In genomic region chr7:100705341-100705752, GRCh38 we compare ENCODE assay signal across 8 cellular contexts. TPM values are rescaled to one million over a fixed set of nuclear protein-coding genes. Genes with fewer than 3 reads are reported as not detected.
A peak's percentile ranks its signal among the peaks of the same experiment; 100 is the strongest.
DNase-seq lines count a peak whose midpoint lies in the region; ATAC-seq, FAIRE-seq and TF ChIP-seq lines count a peak whose summit lies in the region.

No MANE protein-coding gene starts in this region.

- H3K36me3 ChIP-seq in BLaER1 treated with 17β-estradiol and CSF1 and Interleukin-3, amounts not matched to agents 10 nM and 100 nM: peaks cover 0 to 27% (median 23%) of the 10 kb centered on the region in 11 experiments; a peak in 13 of 22 replicates
- H3K36me3 ChIP-seq in H1 (ENCODE audit: control insufficient read depth in 2 of 4, insufficient read depth in 4 of 4, low read length in 3 of 4): peaks cover 0 to 6% (median 4%) of the 10 kb centered on the region in 4 experiments; a peak in 5 of 8 replicates
- peaks cover 3% of the 10 kb centered on the region for H3K36me3 ChIP-seq in mesendoderm (ENCODE audit: control insufficient read depth, insufficient read depth, low read length)

- FAIRE-seq in H1 (lab: Jason Lieb, UNC): no peak

- H4K20me1 ChIP-seq in BLaER1 treated with 17β-estradiol and CSF1 and Interleukin-3, amounts not matched to agents 10 nM and 100 nM: peaks cover 0 to 19% (median 14%) of the 10 kb centered on the region in 11 experiments; a peak in 13 of 22 replicates
- peaks cover 2% of the 10 kb centered on the region in 2 experiments for H4K20me1 ChIP-seq in H1 (replicated peaks in 1 of 2; ENCODE audit: control insufficient read depth in 1 of 2, insufficient read depth in 2 of 2, low read length in 2 of 2)

- peak overlapping the region; percentile 54 for H2BK5ac ChIP-seq in H1 (ENCODE audit: low read depth, low read length)
- peak overlapping the region; percentile 78 for H2BK5ac ChIP-seq in mesendoderm (ENCODE audit: low read length)

- no peak overlapping the region for H2BK20ac ChIP-seq in H1 (ENCODE audit: low read length)

- peaks cover 31 to 46% (median 39%) of the 10 kb centered on the region in 10 experiments for H3K4me1 ChIP-seq in BLaER1 treated with 17β-estradiol and CSF1 and Interleukin-3, amounts not matched to agents 10 nM and 100 nM
- H3K4me1 ChIP-seq in H1 (replicated peaks in 1 of 4; ENCODE audit: control insufficient read depth in 3 of 4, insufficient read depth in 4 of 4, low read length in 3 of 4) (peaks cover 0 to 11% (median 2%) of the 10 kb centered on the region in 4 experiments; a peak in 3 of 7 replicates), mesendoderm (ENCODE audit: control insufficient read depth, low read depth, low read length) (peaks cover 4% of the 10 kb centered on the region)

- H3K23me2 ChIP-seq in H1 (ENCODE audit: low read depth, low read length): peaks cover 7% of the 10 kb centered on the region; the same call in 1 of the 2 replicates

- CTCF ChIA-PET in H1 (lab: Charles Lee; ENCODE audit: partially characterized antibody): interaction anchor here (0.6 to 16.9 kb wide), 46 partner anchors 16 to 1490 kb away, joined by 3 to 254 read pairs (median 4); partner anchors contain the start of genes EPO, GIGYF1, SLC12A9 and UFSP1

- no peak overlapping the region for H3K23ac ChIP-seq in H1 (ENCODE audit: insufficient read length)
- peak overlapping the region; percentile 67 for H3K23ac ChIP-seq in mesendoderm (ENCODE audit: low read length)

- no peak overlapping the region for H2AFZ ChIP-seq in H1 (ENCODE audit: low read length)

- ATAC-seq in GM19035 (IDR thresholded peaks at IDR 0.05; ENCODE audit: unreplicated experiment) (peak; percentile 54), HG03342 (IDR thresholded peaks at IDR 0.05; ENCODE audit: unreplicated experiment) (peak; percentile 62)

- H3K79me2 ChIP-seq in H1 (ENCODE audit: control insufficient read depth in 1 of 2, insufficient read depth in 2 of 2, low read length in 2 of 2): peaks cover 0 to 16% of the 10 kb centered on the region in 2 experiments; a peak in 3 of 4 replicates
- peaks cover 18% of the 10 kb centered on the region for H3K79me2 ChIP-seq in mesendoderm (ENCODE audit: control insufficient read depth, insufficient read depth, low read length)

- POLR2A ChIA-PET in H1 (lab: Charles Lee; ENCODE audit: partially characterized antibody): interaction anchor here (0.6 to 4.0 kb wide), 32 partner anchors 9 to 276 kb away, joined by 3 to 58 read pairs (median 4); partner anchors contain the start of genes EPHB4, EPO, FBXO24 and GIGYF1

- H3K56ac ChIP-seq in H1 (replicated peaks; ENCODE audit: insufficient read length, low read depth, low read length): peak overlapping the region; percentile 17
- H3K56ac ChIP-seq in mesendoderm (ENCODE audit: low read length): peak overlapping the region; percentile 98

- TF ChIP-seq POLR2A in H1 (IDR thresholded peaks at IDR 0.05; ENCODE audit: control extremely low read depth in 1 of 2, low read depth in 2 of 2, low read length in 2 of 2): no peak; a peak in 1 of 3 replicates

- H4K5ac ChIP-seq in H1 (ENCODE audit: insufficient read length, low read depth, low read length) (peak overlapping the region; percentile 78), mesendoderm (ENCODE audit: low read length) (no peak overlapping the region)

- WGBS in H1 (ENCODE audit: extremely low coverage in 1 of 2, insufficient coverage in 1 of 2, insufficient read length in 1 of 2, insufficient replicate concordance in 2 of 2, low coverage in 1 of 2, low lambda C conversion rate in 2 of 2, missing lambda C conversion rate in 1 of 2), 2 experiments: 1% methylated on average over 20 of the region's 25 CpGs; no CpG with 5 or more reads in 1 of the 2 experiments
- WGBS in mesendoderm (ENCODE audit: extremely low coverage, insufficient coverage, low lambda C conversion rate): no CpG with 5 or more reads among the region's 25 CpGs

- peak overlapping the region; percentile 67 for H4K91ac ChIP-seq in H1 (replicated peaks; ENCODE audit: insufficient read length, low read length)

- H3K4ac ChIP-seq in H1 (replicated peaks; ENCODE audit: insufficient read length, low read depth, low read length) (no peak overlapping the region), mesendoderm (ENCODE audit: low read depth, low read length) (peak overlapping the region; percentile 76)

- H3K79me1 ChIP-seq in H1 (ENCODE audit: low read depth, low read length) (peaks cover 3% of the 10 kb centered on the region), mesendoderm (ENCODE audit: low read length) (peaks cover 5% of the 10 kb centered on the region)

- H3K27ac ChIP-seq in BLaER1 treated with 17β-estradiol and CSF1 and Interleukin-3, amounts not matched to agents 10 nM and 100 nM: peak overlapping the region; percentile 81 to 95 (median 93)
- H3K27ac ChIP-seq in H1 (ENCODE audit: low read depth, low read length): peak overlapping the region; percentile 86
- H3K27ac ChIP-seq in mesendoderm (ENCODE audit: low read depth, low read length): peak overlapping the region; percentile 62

- peak; percentile 68 to 81 for TF ChIP-seq RAD21 in H1 (IDR thresholded peaks at IDR 0.05 in 1 of 2, conservative IDR thresholded peaks at IDR 0.05 in 1 of 2; ENCODE audit: low read depth in 2 of 2, low read length in 2 of 2)

- H2BK12ac ChIP-seq in H1 (ENCODE audit: low read depth, low read length): 0 out of 2 replicates have a peak overlapping the region, but pooled peaks have one; percentile 23

- H2AK5ac ChIP-seq in H1 (ENCODE audit: low read depth, low read length) (no peak overlapping the region), mesendoderm (ENCODE audit: low read length) (no peak overlapping the region)

- H2BK120ac ChIP-seq in H1 (replicated peaks; ENCODE audit: low read depth, low read length): no peak overlapping the region
- no peak overlapping the region for H2BK120ac ChIP-seq in mesendoderm (ENCODE audit: low read depth, low read length)

- H2BK15ac ChIP-seq in H1 (ENCODE audit: low read length) (no peak overlapping the region), mesendoderm (replicated peaks; ENCODE audit: low read depth) (no peak overlapping the region)

- H4K8ac ChIP-seq in H1 (ENCODE audit: extremely low read depth, insufficient read depth, low read length) (peak overlapping the region; percentile 95), mesendoderm (ENCODE audit: low read depth, low read length) (no peak overlapping the region)

- DNase-seq in NCI-H748 treated with DMSO at 0.1 percent for 48 hours (lab: John Stamatoyannopoulos, UW): peak; percentile 46
- DNase-seq in activated CD8-positive, alpha-beta memory T cell treated with anti-CD3 and anti-CD28 coated beads for 4 hours (ENCODE audit: low read depth in 2 of 2): peak; percentile 58 to 61
- peak; percentile 46 to 98 for DNase-seq in H1 (ENCODE audit: low read depth in 1 of 2, low spot score in 2 of 2)
- DNase-seq in mesendoderm: peak; percentile 76
- DNase-seq in stimulated activated CD8-positive, alpha-beta memory T cell treated with anti-CD3 and anti-CD28 coated beads, Interleukin-15, amount 100 ng/mL, for 4 hours (ENCODE audit: low read depth in 2 of 2): peak; percentile 54 to 57

- H3K14ac ChIP-seq in H1 (ENCODE audit: insufficient read length): no peak overlapping the region

- peak; percentile 90 to 94 (median 91) for TF ChIP-seq CTCF in H1 (IDR thresholded peaks at IDR 0.05; ENCODE audit: control extremely low read depth in 1 of 3, insufficient read depth in 1 of 3, low read depth in 1 of 3, low read length in 3 of 3)

- peak overlapping the region; percentile 92 to 99 (median 97) for H3K9ac ChIP-seq in BLaER1 treated with 17β-estradiol and CSF1 and Interleukin-3, amounts not matched to agents 10 nM and 100 nM
- peak overlapping the region; percentile 58 to 90 (median 84) for H3K9ac ChIP-seq in H1 (replicated peaks in 1 of 4; ENCODE audit: extremely low read depth in 1 of 4, low read depth in 3 of 4, low read length in 3 of 4)
- peak overlapping the region; percentile 96 for H3K9ac ChIP-seq in mesendoderm (ENCODE audit: low read length)

- H3K18ac ChIP-seq in H1 (ENCODE audit: extremely low read depth, low read length) (peak overlapping the region; percentile 85), mesendoderm (ENCODE audit: low read length) (peak overlapping the region; percentile 46)

- peak overlapping the region; percentile 87 to 99 (median 95) for H3K4me2 ChIP-seq in BLaER1 treated with 17β-estradiol and CSF1 and Interleukin-3, amounts not matched to agents 10 nM and 100 nM
- H3K4me2 ChIP-seq in H1 (ENCODE audit: insufficient read depth in 1 of 2, low read depth in 2 of 2, low read length in 2 of 2) (peak overlapping the region; percentile 41 to 99), mesendoderm (ENCODE audit: low read length) (peak overlapping the region; percentile 98)

- H3K4me3 ChIP-seq in BLaER1 treated with 17β-estradiol and CSF1 and Interleukin-3, amounts not matched to agents 10 nM and 100 nM: peak overlapping the region; percentile 76 to 94 (median 91)
- H3K4me3 ChIP-seq in H1 (ENCODE audit: extremely low read depth in 1 of 4, insufficient read depth in 2 of 4, low read depth in 3 of 4, low read length in 4 of 4): peak overlapping the region; percentile 83 to 94 (median 90)
- H3K4me3 ChIP-seq in mesendoderm (ENCODE audit: low read length): peak overlapping the region; percentile 71

- H3K27me3 ChIP-seq in BLaER1 treated with 17β-estradiol and CSF1 and Interleukin-3, amounts not matched to agents 10 nM and 100 nM: no peaks in the 10 kb centered on the region
- H3K27me3 ChIP-seq in H1 (replicated peaks in 1 of 4; ENCODE audit: control insufficient read depth in 3 of 4, extremely low read depth in 1 of 4, insufficient read depth in 3 of 4, low read length in 3 of 4) (no peaks in the 10 kb centered on the region), mesendoderm (ENCODE audit: insufficient read depth, low read length, poor library complexity) (no peaks in the 10 kb centered on the region)

- no peak for TF ChIP-seq EP300 in H1 (IDR thresholded peaks at IDR 0.05; ENCODE audit: borderline replicate concordance in 1 of 2, low read depth in 2 of 2, low read length in 2 of 2)

- H3K9me3 ChIP-seq in BLaER1 treated with 17β-estradiol and CSF1 and Interleukin-3, amounts not matched to agents 10 nM and 100 nM (replicated peaks in 1 of 11): no peaks in the 10 kb centered on the region
- no peaks in the 10 kb centered on the region for H3K9me3 ChIP-seq in H1 (ENCODE audit: insufficient read depth in 2 of 2, low read depth in 1 of 2, low read length in 1 of 2)

RNA-seq across cellular contexts. Expression of gene POP7, which starts 0.6 kb away (rescaled TPM):
- total RNA-seq in H1 (2021; fragmentation: NEBNext Ultra II Directional; extraction: Animal tissue kit (Norgen Biotek cat#: 25700)): 92.5 and 96.7 TPM in 2 replicates
- polyA plus RNA-seq in H1 (2011; rRNA removed): 135 and 205 TPM in 2 replicates
- 130 TPM for polyA plus RNA-seq in H1 (2011; cell fraction: cytosol; rRNA removed)
- 92.8 TPM for polyA plus RNA-seq in H1 (2011; cell fraction: nucleus; rRNA removed)
- 80.0 to 112 TPM (median 103 TPM) in 4 replicates for polyA plus RNA-seq in H1 (2012, experiment 1 of 2)
- 129 TPM for polyA plus RNA-seq in H1 (2012, experiment 2 of 2)
- polyA plus RNA-seq in H1 (2013, experiment 1 of 2): 94.1 TPM
- 93.8 TPM for polyA plus RNA-seq in H1 (2013, experiment 2 of 2)
- polyA minus RNA-seq in H1 (2011; rRNA and poly(A)+ RNA removed): 21.6 and 21.8 TPM in 2 replicates
- polyA minus RNA-seq in H1 (2011; cell fraction: cytosol; rRNA and poly(A)+ RNA removed): 35.0 TPM
- polyA minus RNA-seq in H1 (2011; cell fraction: nucleus; rRNA and poly(A)+ RNA removed): 34.4 TPM
- 115 TPM for polyA plus RNA-seq in mesendoderm (2013, experiment 1 of 2)
- 113 TPM for polyA plus RNA-seq in mesendoderm (2013, experiment 2 of 2)

RNA-seq across cellular contexts. Expression of gene GIGYF1, which starts 11.3 kb away (rescaled TPM):
- 95.0 and 99.3 TPM in 2 replicates for total RNA-seq in H1 (2021; fragmentation: NEBNext Ultra II Directional; extraction: Animal tissue kit (Norgen Biotek cat#: 25700))
- polyA plus RNA-seq in H1 (2011; rRNA removed): 24.1 and 44.8 TPM in 2 replicates
- polyA plus RNA-seq in H1 (2011; cell fraction: cytosol; rRNA removed): 33.2 TPM
- polyA plus RNA-seq in H1 (2011; cell fraction: nucleus; rRNA removed): 252 TPM
- 48.2 to 80.3 TPM (median 68.8 TPM) in 4 replicates for polyA plus RNA-seq in H1 (2012, experiment 1 of 2)
- 52.0 TPM for polyA plus RNA-seq in H1 (2012, experiment 2 of 2)
- polyA plus RNA-seq in H1 (2013, experiment 1 of 2): 47.1 TPM
- polyA plus RNA-seq in H1 (2013, experiment 2 of 2): 42.6 TPM
- polyA minus RNA-seq in H1 (2011; rRNA and poly(A)+ RNA removed): 12.4 and 17.1 TPM in 2 replicates
- 34.8 TPM for polyA minus RNA-seq in H1 (2011; cell fraction: cytosol; rRNA and poly(A)+ RNA removed)
- polyA minus RNA-seq in H1 (2011; cell fraction: nucleus; rRNA and poly(A)+ RNA removed): 88.2 TPM
- 23.5 TPM for polyA plus RNA-seq in mesendoderm (2013, experiment 1 of 2)
- polyA plus RNA-seq in mesendoderm (2013, experiment 2 of 2): 25.0 TPM

RNA-seq across cellular contexts. Expression of gene EPO, which starts 14.9 kb away (rescaled TPM):
- 0.48 and 0.95 TPM in 2 replicates for total RNA-seq in H1 (2021; fragmentation: NEBNext Ultra II Directional; extraction: Animal tissue kit (Norgen Biotek cat#: 25700))
- 0.42 and 0.67 TPM in 2 replicates for polyA plus RNA-seq in H1 (2011; rRNA removed)
- polyA plus RNA-seq in H1 (2011; cell fraction: cytosol; rRNA removed): 0.52 TPM
- 0.67 TPM for polyA plus RNA-seq in H1 (2011; cell fraction: nucleus; rRNA removed)
- polyA plus RNA-seq in H1 (2012, experiment 1 of 2): 0.52 to 0.85 TPM (median 0.65 TPM) in 4 replicates
- 0.62 TPM for polyA plus RNA-seq in H1 (2012, experiment 2 of 2)
- polyA plus RNA-seq in H1 (2013, experiment 1 of 2): 0.69 TPM
- polyA plus RNA-seq in H1 (2013, experiment 2 of 2): 0.83 TPM
- 0.41 TPM in 1 of 2 replicates, not detected in the other for polyA minus RNA-seq in H1 (2011; rRNA and poly(A)+ RNA removed)
- polyA minus RNA-seq in H1 (2011; cell fraction: cytosol; rRNA and poly(A)+ RNA removed): not detected
- polyA minus RNA-seq in H1 (2011; cell fraction: nucleus; rRNA and poly(A)+ RNA removed): not detected
- polyA plus RNA-seq in mesendoderm (2013, experiment 1 of 2): 0.13 TPM
- polyA plus RNA-seq in mesendoderm (2013, experiment 2 of 2): 0.22 TPM

RNA-seq across cellular contexts. Expression of gene ZAN, which starts 28.0 kb away (rescaled TPM):
- 0.04 TPM in 1 of 2 replicates, not detected in the other for total RNA-seq in H1 (2021; fragmentation: NEBNext Ultra II Directional; extraction: Animal tissue kit (Norgen Biotek cat#: 25700))
- polyA plus RNA-seq in H1 (2011; rRNA removed): 0.02 and 0.05 TPM in 2 replicates
- 0.03 TPM for polyA plus RNA-seq in H1 (2011; cell fraction: cytosol; rRNA removed)
- 0.04 TPM for polyA plus RNA-seq in H1 (2011; cell fraction: nucleus; rRNA removed)
- 0.01 to 0.05 TPM in 2 of 4 replicates, not detected in the others for polyA plus RNA-seq in H1 (2012, experiment 1 of 2)
- polyA plus RNA-seq in H1 (2012, experiment 2 of 2): not detected
- 0.02 TPM for polyA plus RNA-seq in H1 (2013, experiment 1 of 2)
- 0.02 TPM for polyA plus RNA-seq in H1 (2013, experiment 2 of 2)
- polyA minus RNA-seq in H1 (2011; rRNA and poly(A)+ RNA removed): 0.02 and 0.03 TPM in 2 replicates
- polyA minus RNA-seq in H1 (2011; cell fraction: cytosol; rRNA and poly(A)+ RNA removed): not detected
- not detected for polyA minus RNA-seq in H1 (2011; cell fraction: nucleus; rRNA and poly(A)+ RNA removed)
- 0.01 TPM for polyA plus RNA-seq in mesendoderm (2013, experiment 1 of 2)
- polyA plus RNA-seq in mesendoderm (2013, experiment 2 of 2): 0.01 TPM

RNA-seq across cellular contexts. Expression of gene GNB2, which starts 31.8 kb away (rescaled TPM):
- total RNA-seq in H1 (2021; fragmentation: NEBNext Ultra II Directional; extraction: Animal tissue kit (Norgen Biotek cat#: 25700)): 157 and 160 TPM in 2 replicates
- 260 and 351 TPM in 2 replicates for polyA plus RNA-seq in H1 (2011; rRNA removed)
- polyA plus RNA-seq in H1 (2011; cell fraction: cytosol; rRNA removed): 192 TPM
- polyA plus RNA-seq in H1 (2011; cell fraction: nucleus; rRNA removed): 230 TPM
- 133 to 215 TPM (median 185 TPM) in 4 replicates for polyA plus RNA-seq in H1 (2012, experiment 1 of 2)
- polyA plus RNA-seq in H1 (2012, experiment 2 of 2): 219 TPM
- polyA plus RNA-seq in H1 (2013, experiment 1 of 2): 68.1 TPM
- 69.3 TPM for polyA plus RNA-seq in H1 (2013, experiment 2 of 2)
- polyA minus RNA-seq in H1 (2011; rRNA and poly(A)+ RNA removed): 87.9 and 102 TPM in 2 replicates
- 71.6 TPM for polyA minus RNA-seq in H1 (2011; cell fraction: cytosol; rRNA and poly(A)+ RNA removed)
- polyA minus RNA-seq in H1 (2011; cell fraction: nucleus; rRNA and poly(A)+ RNA removed): 51.5 TPM
- 68.1 TPM for polyA plus RNA-seq in mesendoderm (2013, experiment 1 of 2)
- 70.0 TPM for polyA plus RNA-seq in mesendoderm (2013, experiment 2 of 2)

Comparison
In these comparisons a context has a peak if more than half of its experiments do, and no peak if none do; other contexts are left out.
1. Peak in every context shown above with its lines: DNase-seq, ATAC-seq, H3K4me3 ChIP-seq and H3K27ac ChIP-seq.